In genomic region chr15:79184465-79184892, GRCh38 we compare ENCODE assay signal across 8 cellular contexts.
DNase-seq lines count a peak whose midpoint lies in the region; ATAC-seq and TF ChIP-seq lines count a peak whose summit lies in the region.

No MANE protein-coding gene starts in this region.

- intact Hi-C loops in adrenal gland (cut with DNase I): loop anchor here (2.0 to 10.0 kb wide), 3 partner anchors 156 to 270 kb away; no protein-coding TSS in a partner anchor
- intact Hi-C loops in left cardiac atrium (cut with DNase I): loop anchor here in 1 of 2 donors (1.0 kb wide), 1 partner anchor 156 kb away; no protein-coding TSS in a partner anchor

- H3K27ac ChIP-seq in SU-DHL-6 (ENCODE audit: low read depth, low read length) (no peak overlapping the region), adrenal gland (no peak overlapping the region)

- 0 to 11% (median 4%) methylated on average over 4 of the region's 4 CpGs for WGBS in adrenal gland, 4 donors

- no peak overlapping the region for H3K4me2 ChIP-seq in Loucy (ENCODE audit: low read depth, low read length, poor library complexity, severe bottlenecking)
- no peak overlapping the region for H3K4me2 ChIP-seq in SU-DHL-6 (ENCODE audit: low read depth, low read length, poor library complexity, severe bottlenecking)

- ATAC-seq in left cardiac atrium (peak; percentile 55 to 59), GM19395 (IDR thresholded peaks at IDR 0.05; ENCODE audit: unreplicated experiment) (no peak), GM18519 (IDR thresholded peaks at IDR 0.05; ENCODE audit: low FRiP score, unreplicated experiment) (no peak)

- no peak overlapping the region for H2AFZ ChIP-seq in Loucy (ENCODE audit: low read length)
- no peak overlapping the region for H2AFZ ChIP-seq in SU-DHL-6 (ENCODE audit: low read depth, low read length, severe bottlenecking)

- H3K9me2 ChIP-seq in Loucy (replicated peaks; ENCODE audit: low read depth, low read length): no peaks in the 10 kb centered on the region
- no peaks in the 10 kb centered on the region for H3K9me2 ChIP-seq in SU-DHL-6 (replicated peaks; ENCODE audit: insufficient read depth, low read length)

- H4K20me1 ChIP-seq in Loucy (ENCODE audit: insufficient read depth, low read length, poor library complexity, severe bottlenecking): no peaks in the 10 kb centered on the region
- no peaks in the 10 kb centered on the region for H4K20me1 ChIP-seq in SU-DHL-6 (ENCODE audit: low read depth, low read length)

- H3K9ac ChIP-seq in Loucy (ENCODE audit: low read depth, low read length, poor library complexity, severe bottlenecking): no peak overlapping the region
- H3K9ac ChIP-seq in SU-DHL-6 (ENCODE audit: low read length): no peak overlapping the region

- H3K9me3 ChIP-seq in Loucy (ENCODE audit: insufficient read depth, low read depth, low read length): no peaks in the 10 kb centered on the region
- no peaks in the 10 kb centered on the region for H3K9me3 ChIP-seq in SU-DHL-6 (ENCODE audit: insufficient read depth, low read length)
- no peaks in the 10 kb centered on the region for H3K9me3 ChIP-seq in adrenal gland (replicated peaks in 1 of 3)

- H3K36me3 ChIP-seq in Loucy (ENCODE audit: insufficient read depth, low read length) (no peaks in the 10 kb centered on the region), SU-DHL-6 (ENCODE audit: low read length) (no peaks in the 10 kb centered on the region), adrenal gland (replicated peaks in 1 of 2) (no peaks in the 10 kb centered on the region)

- H3K27me3 ChIP-seq in Loucy (ENCODE audit: insufficient read depth, low read length, poor library complexity, severe bottlenecking) (no peaks in the 10 kb centered on the region), SU-DHL-6 (ENCODE audit: low read length) (no peaks in the 10 kb centered on the region), adrenal gland (no peaks in the 10 kb centered on the region)

- no peaks in the 10 kb centered on the region for H3F3A ChIP-seq in Loucy (ENCODE audit: low read depth)
- H3F3A ChIP-seq in SU-DHL-6 (ENCODE audit: insufficient read depth): no peaks in the 10 kb centered on the region

- H3K79me2 ChIP-seq in Loucy (ENCODE audit: insufficient read depth, low read length) (no peaks in the 10 kb centered on the region), SU-DHL-6 (ENCODE audit: insufficient read depth, low read length) (no peaks in the 10 kb centered on the region)

- TF ChIP-seq CTCF in Loucy (conservative IDR thresholded peaks at IDR 0.05; ENCODE audit: low read length): peak; percentile 99
- TF ChIP-seq CTCF in SU-DHL-6 (IDR thresholded peaks at IDR 0.05; ENCODE audit: insufficient read depth, low read length, poor library complexity, severe bottlenecking): peak; percentile 97
- TF ChIP-seq CTCF in adrenal gland (IDR thresholded peaks at IDR 0.05): peak; percentile 89 to 100 (median 93)

- no peak for TF ChIP-seq POLR2A in adrenal gland (IDR thresholded peaks at IDR 0.05)

- H3K4me3 ChIP-seq in Loucy (ENCODE audit: low read length, poor library complexity, severe bottlenecking) (no peak overlapping the region), SU-DHL-6 (ENCODE audit: insufficient read depth, low read length, poor library complexity, severe bottlenecking) (no peak overlapping the region), adrenal gland (no peak overlapping the region)

- no peaks in the 10 kb centered on the region for H3K4me1 ChIP-seq in Loucy (ENCODE audit: insufficient read depth, low read length, poor library complexity, severe bottlenecking)
- H3K4me1 ChIP-seq in adrenal gland (replicated peaks in 1 of 2): no peaks in the 10 kb centered on the region

- DNase-seq in EH (ENCODE audit: low read depth) (peak; percentile 62), adrenal gland (peak; percentile 63 to 92 (median 78)), left cardiac atrium (peak; percentile 78), retina (peak; percentile 75)

Comparison
In these comparisons a context has a peak if more than half of its experiments do, and no peak if none do; other contexts are left out.
1. ATAC-seq: peak in left cardiac atrium (2 of 2); none in GM19395 (single experiment) and GM18519 (single experiment).
2. Peak in every context shown above with its lines, with median percentiles within 50 percentile points of each other: DNase-seq and CTCF ChIP-seq.